ENCODE assay signal across 1 cellular context in the genomic region with DNA sequence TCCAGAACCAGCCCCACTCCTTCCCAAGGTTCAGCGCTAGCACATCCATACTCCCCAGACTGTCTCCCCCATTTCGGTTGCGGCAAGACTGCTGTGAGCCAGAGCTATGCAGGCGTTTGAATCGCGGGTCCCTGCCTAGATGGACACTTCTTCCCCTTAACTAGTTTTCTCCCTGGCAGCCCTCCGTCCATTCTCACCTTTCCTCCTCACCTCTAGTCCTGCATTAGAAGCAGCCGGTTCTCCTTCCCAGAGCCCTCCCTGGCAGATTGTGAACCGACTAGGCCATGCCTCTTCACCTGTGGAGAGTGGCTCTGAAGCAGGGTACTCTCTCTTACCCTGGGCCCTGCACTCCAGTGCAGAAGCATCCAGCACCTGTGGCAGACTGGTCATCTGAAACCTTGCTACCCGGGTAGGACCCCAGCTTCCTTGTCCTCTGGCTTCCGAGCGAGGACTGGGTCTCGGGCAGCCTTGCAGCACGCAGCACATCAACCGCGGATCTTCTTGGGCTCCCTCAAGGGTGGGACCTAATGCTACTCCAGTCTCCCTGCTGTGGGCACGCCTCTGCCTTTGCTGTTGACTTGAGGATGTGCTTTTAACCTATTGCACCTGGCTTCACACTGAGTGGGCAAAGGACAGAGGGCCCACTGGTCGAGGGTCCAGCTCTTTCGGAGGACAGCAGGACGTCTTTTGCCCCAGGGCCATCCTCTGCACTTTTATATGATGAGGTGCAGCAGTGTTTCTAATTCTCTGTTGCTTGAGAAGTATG.
TF ChIP-seq lines count a peak whose summit lies in the region.

No MANE protein-coding gene starts in this region.

TF ChIP-seq in IMR-90, 13 proteins besides CTCF, POLR2A, EP300 and RAD21:
- TF ChIP-seq NFE2L2 (IDR thresholded peaks at IDR 0.05; ENCODE audit: low read depth, low read length): no peak
- TF ChIP-seq, protein P1, sequence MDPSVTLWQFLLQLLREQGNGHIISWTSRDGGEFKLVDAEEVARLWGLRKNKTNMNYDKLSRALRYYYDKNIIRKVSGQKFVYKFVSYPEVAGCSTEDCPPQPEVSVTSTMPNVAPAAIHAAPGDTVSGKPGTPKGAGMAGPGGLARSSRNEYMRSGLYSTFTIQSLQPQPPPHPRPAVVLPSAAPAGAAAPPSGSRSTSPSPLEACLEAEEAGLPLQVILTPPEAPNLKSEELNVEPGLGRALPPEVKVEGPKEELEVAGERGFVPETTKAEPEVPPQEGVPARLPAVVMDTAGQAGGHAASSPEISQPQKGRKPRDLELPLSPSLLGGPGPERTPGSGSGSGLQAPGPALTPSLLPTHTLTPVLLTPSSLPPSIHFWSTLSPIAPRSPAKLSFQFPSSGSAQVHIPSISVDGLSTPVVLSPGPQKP (IDR thresholded peaks at IDR 0.05; ENCODE audit: borderline replicate concordance, low read depth, low read length): no peak
- TF ChIP-seq RFX5 (IDR thresholded peaks at IDR 0.05; ENCODE audit: low read depth, low read length): no peak
- TF ChIP-seq USF2 (IDR thresholded peaks at IDR 0.05; ENCODE audit: low read depth, low read length): no peak
- no peak for TF ChIP-seq CEBPB (IDR thresholded peaks at IDR 0.05; ENCODE audit: low read depth, low read length)
- TF ChIP-seq FOS (IDR thresholded peaks at IDR 0.05; ENCODE audit: low read depth, low read length): no peak
- TF ChIP-seq MAZ (IDR thresholded peaks at IDR 0.05; ENCODE audit: borderline replicate concordance, low read depth, low read length): no peak
- TF ChIP-seq RCOR1 (IDR thresholded peaks at IDR 0.05; ENCODE audit: insufficient replicate concordance, low read length): no peak
- TF ChIP-seq MXI1 (IDR thresholded peaks at IDR 0.05; ENCODE audit: borderline replicate concordance, low read depth, low read length): no peak
- TF ChIP-seq BHLHE40 (IDR thresholded peaks at IDR 0.05; ENCODE audit: low read depth, low read length): no peak
- TF ChIP-seq MAFK (IDR thresholded peaks at IDR 0.05; ENCODE audit: low read depth, low read length): no peak
- no peak for TF ChIP-seq CHD1 (IDR thresholded peaks at IDR 0.05; ENCODE audit: low read depth, low read length)
- no peak for TF ChIP-seq SMC3 (IDR thresholded peaks at IDR 0.05; ENCODE audit: low read depth, low read length)
